22 cellular contexts compared by ENCODE assay signal in genomic region chr19:28889941-28890645, GRCh38.
DNase-seq lines count a peak whose midpoint lies in the region; ATAC-seq, FAIRE-seq and TF ChIP-seq lines count a peak whose summit lies in the region.
"Had no signal": no experiment of that assay in that cellular context is flagged by ENCODE, and none has a peak within 500 bp of the region (broad histone marks: within the 10 kb centered on the region; RNA-seq: fewer than 3 reads in every experiment).

No MANE protein-coding gene starts in this region.

- H3K4me3 Mint-ChIP-seq in brain, result no peak overlapping the region
- H3K4me3 Mint-ChIP-seq: CD8-positive, alpha-beta memory T cell; H9; HFFc6 had no signal

- no peak overlapping the region for H3K4me3 ChIP-seq in BLaER1 treated with 17β-estradiol and CSF1 and Interleukin-3, amounts not matched to agents 10 nM and 100 nM
- H3K4me3 ChIP-seq: A549, MG63, Peyer's patch, SJSA1 had no signal

- H3K27ac Mint-ChIP-seq in brain, result peak overlapping the region in 3 of 5 experiments; percentile 28 to 67 (median 42)
- H3K27ac Mint-ChIP-seq: CD8-positive, alpha-beta memory T cell; H9; HFFc6 had no signal

- H3K27ac ChIP-seq in BLaER1 treated with 17β-estradiol and CSF1 and Interleukin-3, amounts not matched to agents 10 nM and 100 nM, result no peak overlapping the region
- H3K27ac ChIP-seq: A549, C4-2B, Peyer's patch, SJSA1 had no signal

- no peak for ATAC-seq in HG02571 (IDR thresholded peaks at IDR 0.05; ENCODE audit: unreplicated experiment)
- no peak for ATAC-seq in HG02981 (IDR thresholded peaks at IDR 0.05; ENCODE audit: unreplicated experiment)
- ATAC-seq: Right ventricle myocardium inferior had no signal

- TF ChIP-seq CTCF in brain (conservative IDR thresholded peaks at IDR 0.05), result no peak

- H3K9me3 Mint-ChIP-seq in brain, result no peaks in the 10 kb centered on the region
- H3K9me3 Mint-ChIP-seq: H9, HFFc6 had no signal

- peak overlapping the region in 6 of 11 experiments; percentile 6 to 29 (median 20); a peak in 6 of 22 replicates for H3K4me2 ChIP-seq in BLaER1 treated with 17β-estradiol and CSF1 and Interleukin-3, amounts not matched to agents 10 nM and 100 nM
- H3K4me2 ChIP-seq: A549 had no signal

- H3K27me3 Mint-ChIP-seq in brain, result peaks cover 5% of the 10 kb centered on the region

- H4K20me1 ChIP-seq in BLaER1 treated with 17β-estradiol and CSF1 and Interleukin-3, amounts not matched to agents 10 nM and 100 nM, result peaks cover 0 to 17% (median 5%) of the 10 kb centered on the region in 11 experiments; a peak in 9 of 22 replicates

- H3K36me3 ChIP-seq in BLaER1 treated with 17β-estradiol and CSF1 and Interleukin-3, amounts not matched to agents 10 nM and 100 nM, result no peaks in the 10 kb centered on the region
- H3K36me3 ChIP-seq: MG63, Peyer's patch, SJSA1 had no signal

- no peak overlapping the region for H3K9ac ChIP-seq in BLaER1 treated with 17β-estradiol and CSF1 and Interleukin-3, amounts not matched to agents 10 nM and 100 nM

- no peaks in the 10 kb centered on the region for H3K9me3 ChIP-seq in BLaER1 treated with 17β-estradiol and CSF1 and Interleukin-3, amounts not matched to agents 10 nM and 100 nM (replicated peaks in 1 of 11)
- H3K9me3 ChIP-seq: A549, MG63, Peyer's patch, SJSA1 had no signal

- peaks cover 42 to 62% (median 49%) of the 10 kb centered on the region in 11 experiments for H3K27me3 ChIP-seq in BLaER1 treated with 17β-estradiol and CSF1 and Interleukin-3, amounts not matched to agents 10 nM and 100 nM
- H3K27me3 ChIP-seq: MG63, Peyer's patch, SJSA1 had no signal

- no peaks in the 10 kb centered on the region for H3K36me3 Mint-ChIP-seq in brain
- H3K36me3 Mint-ChIP-seq: CD8-positive, alpha-beta memory T cell had no signal

- DNase-seq in glomerular visceral epithelial cell (ENCODE audit: extremely low spot score) (peak; percentile 56), pons (ENCODE audit: low spot score) (peak; percentile 56), frontal cortex (ENCODE audit: low spot score in 2 of 2) (no peak)
- no peak for DNase-seq in activated CD4-positive, CD25-positive, alpha-beta regulatory T cell (lab: John Stamatoyannopoulos, UW)
- DNase-seq: CD8-positive, alpha-beta memory T cell; GDM1; H9; HFFc6; MG63; NCI-H1417 treated with DMSO at 0.1 percent for 48 hours; NCI-H187; NCI-H446; NCI-H526; Peyer's patch had no signal

- peaks cover 0 to 20% (median 9%) of the 10 kb centered on the region in 10 experiments; a peak in 12 of 20 replicates for H3K4me1 ChIP-seq in BLaER1 treated with 17β-estradiol and CSF1 and Interleukin-3, amounts not matched to agents 10 nM and 100 nM
- H3K4me1 ChIP-seq: A549, Peyer's patch, SJSA1 had no signal

- peaks cover 11% of the 10 kb centered on the region for H3K4me1 Mint-ChIP-seq in brain
- H3K4me1 Mint-ChIP-seq: CD8-positive, alpha-beta memory T cell had no signal

- FAIRE-seq in frontal cortex (lab: Jason Lieb, UNC), result no peak
- FAIRE-seq: A549 had no signal

Comparison
In these comparisons a context has a peak if more than half of its experiments do, and no peak if none do; other contexts are left out.
1. DNase-seq: peak in glomerular visceral epithelial cell (single experiment) and pons (single experiment); none in activated CD4-positive, CD25-positive, alpha-beta regulatory T cell (0 of 4) and frontal cortex (0 of 2).